ENCODE assay signal across 9 cellular contexts in genomic region chr4:158170691-158171455, GRCh38. TPM values are rescaled to one million over a fixed set of nuclear protein-coding genes. Genes with fewer than 3 reads are reported as not detected.
DNase-seq lines count a peak whose midpoint lies in the region; ATAC-seq and TF ChIP-seq lines count a peak whose summit lies in the region.
"Had no signal": no experiment of that assay in that cellular context is flagged by ENCODE, and none has a peak within 500 bp of the region (broad histone marks: within the 10 kb centered on the region; RNA-seq: fewer than 3 reads in every experiment).

No MANE protein-coding gene starts in this region.

- no peak overlapping the region for H3K4me3 ChIP-seq in GM12864 (ENCODE audit: low read depth, low read length)
- H3K4me3 ChIP-seq in KMS-11 (IDR thresholded peaks at IDR 0.05; ENCODE audit: insufficient read depth, low read depth, low read length): no peak overlapping the region
- peak overlapping the region; percentile 47 to 94 for H3K4me3 ChIP-seq in mesenchymal stem cell (ENCODE audit: insufficient read depth in 1 of 2, low read depth in 1 of 2, low read length in 2 of 2)
- peak overlapping the region; percentile 52 for H3K4me3 ChIP-seq in upper lobe of right lung
- H3K4me3 ChIP-seq: SJSA1 had no signal

- peak overlapping the region; percentile 86 for H2AK5ac ChIP-seq in mesenchymal stem cell (ENCODE audit: low read length, severe bottlenecking)

- peak overlapping the region; percentile 96 for H2BK120ac ChIP-seq in mesenchymal stem cell (ENCODE audit: low read depth, low read length)

- no peak overlapping the region for H2AFZ ChIP-seq in KMS-11 (ENCODE audit: low read depth)
- H2AFZ ChIP-seq in mesenchymal stem cell (ENCODE audit: low read depth, low read length): no peak overlapping the region

- H3K9me3 ChIP-seq in mesenchymal stem cell (ENCODE audit: control insufficient read depth, low read length) (no peaks in the 10 kb centered on the region), upper lobe of right lung (no peaks in the 10 kb centered on the region)
- H3K9me3 ChIP-seq: SJSA1 had no signal

- no peak overlapping the region for H3K9ac ChIP-seq in KMS-11
- H3K9ac ChIP-seq in mesenchymal stem cell (ENCODE audit: low read length): peak overlapping the region; percentile 93

- peak overlapping the region; percentile 19 to 89 for H2BK12ac ChIP-seq in mesenchymal stem cell (ENCODE audit: low read length in 2 of 2)

- no peaks in the 10 kb centered on the region for H4K20me1 ChIP-seq in KMS-11 (ENCODE audit: insufficient read depth)

- H3K4me1 ChIP-seq in KMS-11 (ENCODE audit: low read depth, poor library complexity, severe bottlenecking) (peaks cover 10% of the 10 kb centered on the region), mesenchymal stem cell (ENCODE audit: control insufficient read depth, insufficient read depth, low read depth, low read length) (peaks cover 11% of the 10 kb centered on the region), upper lobe of right lung (peaks cover 14% of the 10 kb centered on the region)

- peak overlapping the region; percentile 92 for H4K8ac ChIP-seq in mesenchymal stem cell (ENCODE audit: low read length)

- no peaks in the 10 kb centered on the region for H3K79me2 ChIP-seq in KMS-11 (ENCODE audit: insufficient read depth, low read depth)

- no peak overlapping the region for H3K27ac ChIP-seq in KMS-11
- H3K27ac ChIP-seq in mesenchymal stem cell (ENCODE audit: low read length, poor library complexity, severe bottlenecking): peak overlapping the region; percentile 43
- peak overlapping the region; percentile 61 for H3K27ac ChIP-seq in upper lobe of right lung
- H3K27ac ChIP-seq: SJSA1 had no signal

- intact Hi-C loops in upper lobe of right lung (cut with DNase I): loop anchor here (10.0 kb wide), 1 partner anchor 176 kb away; no protein-coding TSS in a partner anchor

- H3K79me1 ChIP-seq in mesenchymal stem cell (replicated peaks; ENCODE audit: low read length, poor library complexity, severe bottlenecking): peaks cover 12% of the 10 kb centered on the region

- H3K14ac ChIP-seq in mesenchymal stem cell (ENCODE audit: low read length in 2 of 2): peak overlapping the region; percentile 19 to 47

- peak overlapping the region; percentile 79 to 93 for H3K18ac ChIP-seq in mesenchymal stem cell (ENCODE audit: low read depth in 1 of 2, low read length in 2 of 2)

- peak; percentile 82 for ATAC-seq in upper lobe of right lung

- no peak overlapping the region for H3K23ac ChIP-seq in mesenchymal stem cell (ENCODE audit: low read length in 2 of 2)

- H3K27me3 ChIP-seq in KMS-11 (ENCODE audit: insufficient read depth, low read depth) (no peaks in the 10 kb centered on the region), mesenchymal stem cell (ENCODE audit: control insufficient read depth in 1 of 2, insufficient read depth in 1 of 2, low read length in 2 of 2) (no peaks in the 10 kb centered on the region), upper lobe of right lung (no peaks in the 10 kb centered on the region)
- H3K27me3 ChIP-seq: SJSA1 had no signal

- H4K91ac ChIP-seq in mesenchymal stem cell (ENCODE audit: low read length): peak overlapping the region; percentile 73

- H2BK15ac ChIP-seq in mesenchymal stem cell (ENCODE audit: low read depth, poor library complexity, severe bottlenecking): peak overlapping the region; percentile 44

- no peak for DNase-seq in GM12864 (ENCODE audit: low read depth)
- DNase-seq in cerebellar cortex (ENCODE audit: low spot score): peak; percentile 67
- peak; percentile 44 for DNase-seq in mesenchymal stem cell
- peak; percentile 78 for DNase-seq in upper lobe of right lung
- no peak for DNase-seq in NCI-H2196 (lab: John Stamatoyannopoulos, UW; ENCODE audit: unreplicated experiment)
- DNase-seq in NOMO-1 treated with dmso at 0.1 percent for 144 hours (lab: John Stamatoyannopoulos, UW; ENCODE audit: unreplicated experiment): no peak
- no peak for DNase-seq in epidermal melanocyte (ENCODE audit: insufficient read length, low spot score)

- peak overlapping the region; percentile 57 to 62 for H3K4ac ChIP-seq in mesenchymal stem cell (ENCODE audit: low read depth in 1 of 2, low read length in 2 of 2)

- no peak overlapping the region for H2BK5ac ChIP-seq in mesenchymal stem cell (ENCODE audit: low read depth, low read length, poor library complexity, severe bottlenecking)

- H3K36me3 ChIP-seq in KMS-11 (ENCODE audit: insufficient read depth): no peaks in the 10 kb centered on the region
- peaks cover 8 to 10% of the 10 kb centered on the region in 2 experiments for H3K36me3 ChIP-seq in mesenchymal stem cell (ENCODE audit: control insufficient read depth in 1 of 2, insufficient read depth in 2 of 2, low read depth in 1 of 2, low read length in 2 of 2)
- no peaks in the 10 kb centered on the region for H3K36me3 ChIP-seq in upper lobe of right lung
- H3K36me3 ChIP-seq: SJSA1 had no signal

- H3K4me2 ChIP-seq in KMS-11 (no peak overlapping the region), mesenchymal stem cell (ENCODE audit: low read length, poor library complexity, severe bottlenecking) (peak overlapping the region; percentile 60)

- 87% methylated on average over 38 of the region's 38 CpGs for WGBS in mesenchymal stem cell

- peak; percentile 54 for TF ChIP-seq CTCF in GM12864 (IDR thresholded peaks at IDR 0.05; ENCODE audit: low read depth, low read length, missing control alignments)
- peak; percentile 51 for TF ChIP-seq CTCF in KMS-11 (conservative IDR thresholded peaks at IDR 0.05; ENCODE audit: low read depth, low read length)
- TF ChIP-seq CTCF in upper lobe of right lung (IDR thresholded peaks at IDR 0.05): peak; percentile 58

RNA-seq across cellular contexts. Expression of gene GASK1B, which starts 2.0 kb away (rescaled TPM):
- polyA plus RNA-seq in mesenchymal stem cell (2013, experiment 1 of 2): 34.3 TPM
- polyA plus RNA-seq in mesenchymal stem cell (2013, experiment 2 of 2): 34.9 TPM
- total RNA-seq in upper lobe of right lung: 37.3 TPM

RNA-seq across cellular contexts. Expression of gene TMEM144, which starts 39.4 kb away (rescaled TPM):
- 1.7 TPM for polyA plus RNA-seq in mesenchymal stem cell (2013, experiment 1 of 2)
- polyA plus RNA-seq in mesenchymal stem cell (2013, experiment 2 of 2): 2.0 TPM
- total RNA-seq in upper lobe of right lung: 15.5 TPM

Comparison
In these comparisons a context has a peak if more than half of its experiments do, and no peak if none do; other contexts are left out.
1. DNase-seq: peak in cerebellar cortex (single experiment), mesenchymal stem cell (single experiment) and upper lobe of right lung (single experiment); none in GM12864 (single experiment), NCI-H2196 (single experiment), NOMO-1 treated with dmso at 0.1 percent for 144 hours (single experiment) and epidermal melanocyte (single experiment).
2. H3K4me3 ChIP-seq: peak in mesenchymal stem cell (2 of 2) and upper lobe of right lung (single experiment); none in GM12864 (single experiment) and KMS-11 (single experiment).
3. Peak in every context shown above with its lines, with median percentiles within 50 percentile points of each other: CTCF ChIP-seq.